13 cellular contexts compared by ENCODE assay signal in the genomic region with DNA sequence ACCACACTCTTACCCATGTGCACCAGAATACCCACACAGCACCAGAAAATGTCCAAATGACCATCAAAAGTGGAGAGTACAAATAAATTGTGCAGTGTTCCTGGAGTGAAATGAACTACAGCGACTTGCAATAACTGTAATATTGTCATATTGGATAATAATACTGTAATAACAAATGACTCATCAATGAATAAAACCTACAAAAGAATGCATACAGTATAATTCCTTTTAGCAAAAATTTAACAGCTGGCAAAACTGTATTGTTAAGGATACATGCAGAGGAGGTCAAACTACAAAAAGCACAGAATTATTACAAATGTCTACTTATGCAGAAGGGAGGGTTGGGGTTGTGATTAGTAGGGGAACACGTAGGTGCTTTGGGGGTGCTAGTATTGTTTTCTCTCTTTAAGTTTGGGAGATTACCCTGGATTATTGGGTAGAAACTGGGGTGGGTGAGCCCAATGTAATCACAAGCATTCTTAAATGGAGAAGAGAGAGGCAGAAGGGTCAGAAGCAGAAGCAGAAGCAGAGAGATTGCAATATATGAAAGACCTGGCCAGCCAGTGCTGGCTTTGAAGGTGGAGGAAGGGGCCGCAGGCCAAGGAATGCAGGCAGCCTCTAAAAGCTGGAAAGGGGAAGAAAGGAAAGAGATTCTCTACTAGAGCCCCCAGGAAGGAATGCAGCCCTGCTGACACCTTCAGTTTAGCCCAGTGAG. TPM values are rescaled to one million over a fixed set of nuclear protein-coding genes. Genes with fewer than 3 reads are reported as not detected.
DNase-seq lines count a peak whose midpoint lies in the region; ATAC-seq and TF ChIP-seq lines count a peak whose summit lies in the region.
"Had no signal": no experiment of that assay in that cellular context is flagged by ENCODE, and none has a peak within 500 bp of the region (broad histone marks: within the 10 kb centered on the region; RNA-seq: fewer than 3 reads in every experiment).

No MANE protein-coding gene starts in this region.

- no peak overlapping the region for H3K4me3 ChIP-seq in AG04450 (ENCODE audit: low read depth, low read length)
- H3K4me3 ChIP-seq: gastroesophageal sphincter, HAP-1 had no signal

- no peaks in the 10 kb centered on the region for H3K27me3 ChIP-seq in AG04450 (ENCODE audit: control insufficient read depth, insufficient read depth, low read length)
- H3K27me3 ChIP-seq in CD4-positive, alpha-beta T cell (ENCODE audit: control insufficient read depth, insufficient read depth, low read length): no peaks in the 10 kb centered on the region
- H3K27me3 ChIP-seq: gastroesophageal sphincter had no signal

- peak overlapping the region; percentile 31 for H3K27ac ChIP-seq in AG04450 (ENCODE audit: low read depth, low read length)
- no peak overlapping the region for H3K27ac ChIP-seq in CD4-positive, alpha-beta T cell (ENCODE audit: low read depth, low read length)
- H3K27ac ChIP-seq: gastroesophageal sphincter, VCaP had no signal

- peak overlapping the region; percentile 97 for H3K27ac Mint-ChIP-seq in CD4-positive, alpha-beta T cell
- H3K27ac Mint-ChIP-seq in activated CD8-positive, alpha-beta memory T cell treated with anti-CD3 and anti-CD28 coated beads, Interleukin-2, amount 10 ng/mL, durations not matched to agents 7 days and 5 days: peak overlapping the region; percentile 44
- peak overlapping the region; percentile 97 to 100 for H3K27ac Mint-ChIP-seq in natural killer cell

- POLR2A ChIA-PET in AG04450 (lab: Yijun Ruan, JAX): interaction anchor here (0.8 to 1.9 kb wide), 5 partner anchors 11 to 46 kb away, joined by 3 to 14 read pairs (median 7); a partner anchor contains a TSS
- POLR2A ChIA-PET in CD4-positive, alpha-beta T cell (lab: Charles Lee): interaction anchor here (0.7 to 25.5 kb wide), 8 partner anchors 8 to 57 kb away, joined by 3 to 1045 read pairs (median 108); a partner anchor contains a TSS

- peak overlapping the region; percentile 39 for H3K4me3 Mint-ChIP-seq in CD4-positive, alpha-beta T cell
- no peak overlapping the region for H3K4me3 Mint-ChIP-seq in activated CD8-positive, alpha-beta memory T cell treated with anti-CD3 and anti-CD28 coated beads, Interleukin-2, amount 10 ng/mL, durations not matched to agents 7 days and 5 days
- peak overlapping the region; percentile 80 for H3K4me3 Mint-ChIP-seq in natural killer cell

- TF ChIP-seq CTCF in AG04450 (IDR thresholded peaks at IDR 0.05; ENCODE audit: low read depth, low read length) (no peak), natural killer cell (IDR thresholded peaks at IDR 0.05) (no peak)
- TF ChIP-seq CTCF in CD4-positive, alpha-beta T cell (IDR thresholded peaks at IDR 0.05): no peak

- H3K9me3 ChIP-seq in AG04450 (ENCODE audit: control insufficient read depth, insufficient read depth, low read length): peaks cover 6% of the 10 kb centered on the region; the same call in 1 of the 2 replicates
- H3K9me3 ChIP-seq in CD4-positive, alpha-beta T cell (ENCODE audit: control insufficient read depth, low read length): no peaks in the 10 kb centered on the region
- H3K9me3 ChIP-seq: gastroesophageal sphincter, HAP-1 had no signal

- CTCF ChIA-PET in AG04450 (lab: Charles Lee): interaction anchor here (0.6 to 1.3 kb wide), 4 partner anchors 21 to 83 kb away, joined by 4 to 5 read pairs (median 4); no protein-coding TSS in a partner anchor
- CTCF ChIA-PET in CD4-positive, alpha-beta T cell (lab: Charles Lee): interaction anchor here (0.9 to 2.0 kb wide), 2 partner anchors 22 to 29 kb away, joined by 4 read pairs; a partner anchor contains a TSS
- CTCF ChIA-PET in activated CD8-positive, alpha-beta memory T cell treated with anti-CD3 and anti-CD28 coated beads, Interleukin-2, amount 10 ng/mL, durations not matched to agents 7 days and 5 days (lab: Charles Lee): interaction anchor here (1.3 to 7.1 kb wide), 10 partner anchors 10 to 82 kb away, joined by 3 to 68 read pairs (median 8); no protein-coding TSS in a partner anchor

- DNase-seq in AG04450 (ENCODE audit: low read depth, low spot score): no peak
- DNase-seq in CD4-positive, alpha-beta T cell: no peak
- DNase-seq in activated CD8-positive, alpha-beta memory T cell treated with anti-CD3 and anti-CD28 coated beads, Interleukin-2, amount 10 ng/mL, durations not matched to agents 7 days and 5 days: no peak
- no peak for DNase-seq in natural killer cell
- DNase-seq in NCI-H1436 (lab: John Stamatoyannopoulos, UW): no peak
- DNase-seq in amniotic stem cell (lab: John Stamatoyannopoulos, UW): no peak
- no peak for DNase-seq in kidney glomerular epithelial cell (lab: John Stamatoyannopoulos, UW)
- DNase-seq: NCI-H1417, NCI-H524 had no signal

- intact Hi-C loops in CD4-positive, alpha-beta T cell (cut with DNase I, micrococcal nuclease): no loop called here
- intact Hi-C loops in natural killer cell (cut with micrococcal nuclease): no loop called here

- H3K4me1 Mint-ChIP-seq in CD4-positive, alpha-beta T cell (ENCODE audit: low read depth): peaks cover 98% of the 10 kb centered on the region
- H3K4me1 Mint-ChIP-seq in activated CD8-positive, alpha-beta memory T cell treated with anti-CD3 and anti-CD28 coated beads, Interleukin-2, amount 10 ng/mL, durations not matched to agents 7 days and 5 days: peaks cover 98% of the 10 kb centered on the region
- peaks cover 94% of the 10 kb centered on the region in 2 donors for H3K4me1 Mint-ChIP-seq in natural killer cell

- peaks cover 30% of the 10 kb centered on the region for H3K36me3 Mint-ChIP-seq in CD4-positive, alpha-beta T cell (ENCODE audit: low read depth)
- H3K36me3 Mint-ChIP-seq in activated CD8-positive, alpha-beta memory T cell treated with anti-CD3 and anti-CD28 coated beads, Interleukin-2, amount 10 ng/mL, durations not matched to agents 7 days and 5 days: peaks cover 31% of the 10 kb centered on the region
- no peaks in the 10 kb centered on the region for H3K36me3 Mint-ChIP-seq in natural killer cell

- no peaks in the 10 kb centered on the region for H3K9me3 Mint-ChIP-seq in CD4-positive, alpha-beta T cell
- H3K9me3 Mint-ChIP-seq in activated CD8-positive, alpha-beta memory T cell treated with anti-CD3 and anti-CD28 coated beads, Interleukin-2, amount 10 ng/mL, durations not matched to agents 7 days and 5 days (ENCODE audit: low read depth): no peaks in the 10 kb centered on the region
- no peaks in the 10 kb centered on the region for H3K9me3 Mint-ChIP-seq in natural killer cell

- ATAC-seq in CD4-positive, alpha-beta T cell (ENCODE audit: poor library complexity): no peak
- no peak for ATAC-seq in activated CD8-positive, alpha-beta memory T cell treated with anti-CD3 and anti-CD28 coated beads, Interleukin-2, amount 10 ng/mL, durations not matched to agents 7 days and 5 days
- ATAC-seq in natural killer cell (no peak), GM21526 (IDR thresholded peaks at IDR 0.05; ENCODE audit: low FRiP score, unreplicated experiment) (no peak)
- ATAC-seq: gastroesophageal sphincter had no signal

- no peaks in the 10 kb centered on the region for H3K27me3 Mint-ChIP-seq in CD4-positive, alpha-beta T cell
- no peaks in the 10 kb centered on the region for H3K27me3 Mint-ChIP-seq in activated CD8-positive, alpha-beta memory T cell treated with anti-CD3 and anti-CD28 coated beads, Interleukin-2, amount 10 ng/mL, durations not matched to agents 7 days and 5 days
- no peaks in the 10 kb centered on the region for H3K27me3 Mint-ChIP-seq in natural killer cell (ENCODE audit: low read depth in 2 of 2)

RNA-seq across cellular contexts. Expression of a gene that starts 21.8 kb away (rescaled TPM):
- 22.6 and 30.0 TPM in 2 replicates for polyA plus RNA-seq in AG04450 (2011; rRNA removed)
- polyA minus RNA-seq in AG04450 (2011; rRNA and poly(A)+ RNA removed): 47.8 and 59.2 TPM in 2 replicates
- 1,000 to 10,000 TPM; 1,212 to 1,234 TPM for total RNA-seq in CD4-positive, alpha-beta T cell
- total RNA-seq in activated CD8-positive, alpha-beta memory T cell treated with anti-CD3 and anti-CD28 coated beads, Interleukin-2, amount 10 ng/mL, durations not matched to agents 7 days and 5 days: 100 to 1,000 TPM; 205 to 223 TPM
- total RNA-seq in natural killer cell: 1,000 to 10,000 TPM; 1,190 to 1,513 (median 1,282) TPM

Comparison
In these comparisons a context has a peak if more than half of its experiments do, and no peak if none do; other contexts are left out.
1. H3K27ac Mint-ChIP-seq: peak in every context shown above with its lines; median percentile 98 in natural killer cell; 97 in CD4-positive, alpha-beta T cell; 44 in activated CD8-positive, alpha-beta memory T cell treated with anti-CD3 and anti-CD28 coated beads, Interleukin-2, amount 10 ng/mL, durations not matched to agents 7 days and 5 days.
2. RNA of a gene that starts 21.8 kb away (total RNA-seq): 1,190 to 1,513 TPM in natural killer cell and 1,212 to 1,234 TPM in CD4-positive, alpha-beta T cell; 205 to 223 TPM in activated CD8-positive, alpha-beta memory T cell treated with anti-CD3 and anti-CD28 coated beads, Interleukin-2, amount 10 ng/mL, durations not matched to agents 7 days and 5 days; every median in the first group is over 4 times any median in the second.